20 cellular contexts compared by ENCODE assay signal in genomic region chr5:67880876-67881275, GRCh38.
DNase-seq lines count a peak whose midpoint lies in the region; ATAC-seq and TF ChIP-seq lines count a peak whose summit lies in the region.
"Had no signal": no experiment of that assay in that cellular context is flagged by ENCODE, and none has a peak within 500 bp of the region (broad histone marks: within the 10 kb centered on the region; RNA-seq: fewer than 3 reads in every experiment).

No MANE protein-coding gene starts in this region.

- H3K27me3 Mint-ChIP-seq in progenitor cell of endocrine pancreas = no peaks in the 10 kb centered on the region

- POLR2A ChIA-PET in RWPE1 (lab: Yijun Ruan, JAX; ENCODE audit: low non-redundant PET) = no interaction called here

- H3K9me3 Mint-ChIP-seq in progenitor cell of endocrine pancreas (ENCODE audit: low read depth) = peaks cover 9% of the 10 kb centered on the region

- H3K27ac Mint-ChIP-seq in progenitor cell of endocrine pancreas = peak overlapping the region; percentile 75
- H3K27ac Mint-ChIP-seq: H9 had no signal

- CTCF ChIA-PET in RWPE1 (lab: Yijun Ruan, JAX) = no interaction called here

- no peak overlapping the region for H2AFZ ChIP-seq in osteoblast (ENCODE audit: low read length)

- peak; percentile 28 for DNase-seq in COLO829 (ENCODE audit: low spot score)
- peak; percentile 72 for DNase-seq in RWPE1 (ENCODE audit: low spot score)
- DNase-seq in epithelial cell of esophagus (ENCODE audit: low read depth) = peak; percentile 72
- DNase-seq in progenitor cell of endocrine pancreas (ENCODE audit: low spot score, unreplicated experiment) = no peak
- no peak for DNase-seq in activated CD4-positive, alpha-beta T cell treated with anti-CD3 and anti-CD28 coated beads, Interleukin-2, amount 50 U/mL, for 48 hours
- DNase-seq in activated gamma-delta T cell treated with Interleukin-2 at 50 U/mL for 16 hours = no peak
- no peak for DNase-seq in osteoblast (ENCODE audit: insufficient read length, low spot score, missing footprints)
- DNase-seq: AML-193, DMS 273 treated with DMSO at 0.1 percent for 48 hours, DND-41, H9, Kasumi-1, NCI-H1105 treated with DMSO at 0.1 percent for 48 hours, NCI-H1694, NCI-H2081 treated with DMSO at 0.1 percent for 48 hours, NCI-H510A, NCI-H774 had no signal

- H3K27ac ChIP-seq in RWPE1 = peak overlapping the region; percentile 77
- H3K27ac ChIP-seq in osteoblast (ENCODE audit: low read depth, low read length) = no peak overlapping the region
- H3K27ac ChIP-seq: 22Rv1 had no signal

- no peaks in the 10 kb centered on the region for H3K4me1 ChIP-seq in osteoblast (ENCODE audit: insufficient read depth, low read length)

- H3K4me3 Mint-ChIP-seq in progenitor cell of endocrine pancreas (ENCODE audit: low read depth) = no peak overlapping the region
- H3K4me3 Mint-ChIP-seq: CD14-positive monocyte, H9 had no signal

- no peak overlapping the region for H3K4me2 ChIP-seq in osteoblast (ENCODE audit: insufficient read depth, low read length)

- H3K79me2 ChIP-seq in osteoblast (ENCODE audit: insufficient read depth, low read length) = no peaks in the 10 kb centered on the region

- H3K4me3 ChIP-seq in epithelial cell of esophagus (ENCODE audit: low read length) (no peak overlapping the region), osteoblast (ENCODE audit: insufficient read depth, low read length) (no peak overlapping the region)

- H3K36me3 ChIP-seq in osteoblast (ENCODE audit: insufficient read depth, low read length) = no peaks in the 10 kb centered on the region

- no peaks in the 10 kb centered on the region for H4K20me1 ChIP-seq in osteoblast (ENCODE audit: insufficient read depth, low read length)

- H3K9me3 ChIP-seq in osteoblast (ENCODE audit: low read depth, low read length) = no peaks in the 10 kb centered on the region

- no peak for TF ChIP-seq CTCF in RWPE1 (conservative IDR thresholded peaks at IDR 0.05; ENCODE audit: low read depth)
- TF ChIP-seq CTCF in epithelial cell of esophagus (IDR thresholded peaks at IDR 0.05; ENCODE audit: insufficient read depth, low read depth, low read length, missing control alignments) = no peak
- TF ChIP-seq CTCF in progenitor cell of endocrine pancreas (IDR thresholded peaks at IDR 0.05; ENCODE audit: unreplicated experiment) = no peak
- TF ChIP-seq CTCF in osteoblast (IDR thresholded peaks at IDR 0.05; ENCODE audit: extremely low read depth, low read depth, low read length) = no peak

- peaks cover 3% of the 10 kb centered on the region for H3K27me3 ChIP-seq in osteoblast (ENCODE audit: insufficient read depth, low read length)

- peaks cover 9% of the 10 kb centered on the region for H3K36me3 Mint-ChIP-seq in progenitor cell of endocrine pancreas (ENCODE audit: insufficient read depth)
- H3K36me3 Mint-ChIP-seq: CD14-positive monocyte had no signal

- no peak for ATAC-seq in HG02588 (IDR thresholded peaks at IDR 0.05; ENCODE audit: unreplicated experiment)

- peaks cover 37% of the 10 kb centered on the region for H3K4me1 Mint-ChIP-seq in progenitor cell of endocrine pancreas (ENCODE audit: low read depth)
- H3K4me1 Mint-ChIP-seq: CD14-positive monocyte, H9 had no signal

Comparison
In these comparisons a context has a peak if more than half of its experiments do, and no peak if none do; other contexts are left out.
1. DNase-seq: peak in COLO829 (single experiment), RWPE1 (single experiment) and epithelial cell of esophagus (single experiment); none in progenitor cell of endocrine pancreas (single experiment), activated CD4-positive, alpha-beta T cell treated with anti-CD3 and anti-CD28 coated beads, Interleukin-2, amount 50 U/mL, for 48 hours (0 of 2), activated gamma-delta T cell treated with Interleukin-2 at 50 U/mL for 16 hours (single experiment) and osteoblast (single experiment).